In the genomic region with DNA sequence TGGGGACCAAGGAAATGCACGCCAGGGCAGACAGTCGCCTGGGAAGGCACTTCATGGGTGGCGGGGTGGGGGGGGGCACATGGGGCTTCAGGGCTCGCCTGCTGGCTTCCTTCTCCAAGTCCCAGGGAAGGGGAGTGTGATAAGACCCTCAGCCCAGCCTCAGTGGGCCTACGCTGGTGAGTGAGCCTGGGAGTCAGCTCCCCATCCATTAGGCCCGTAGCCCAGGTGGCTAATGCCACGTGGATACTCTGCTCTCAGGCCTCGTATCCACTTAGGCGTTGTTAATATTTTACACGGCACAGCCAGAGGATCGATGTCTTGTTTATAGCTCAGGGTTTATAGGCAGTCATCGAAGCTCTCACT, we compare ENCODE assay signal across 22 cellular contexts. TPM values are rescaled to one million over a fixed set of nuclear protein-coding genes. Genes with fewer than 3 reads are reported as not detected.
"Had no signal": no experiment of that assay in that cellular context is flagged by ENCODE, and none has a peak within 500 bp of the region (broad histone marks: within the 10 kb centered on the region; RNA-seq: fewer than 3 reads in every experiment).

No MANE protein-coding gene starts in this region.

- H3K27ac ChIP-seq: adrenal gland, breast epithelium, VCaP had no signal

- H3K4me1 ChIP-seq: breast epithelium had no signal

- H3K4me1 Mint-ChIP-seq: activated naive CD4-positive, alpha-beta T cell treated with anti-CD3 and anti-CD28 coated beads, Interleukin-2, amount 50 U/mL, for 24 hours had no signal

- DNase-seq: activated CD4-positive, alpha-beta memory T cell treated with anti-CD3 and anti-CD28 coated beads, Interleukin-2, amount 10 ng/mL, durations not matched to agents 7 days and 5 days; activated CD4-positive, alpha-beta T cell treated with anti-CD3 and anti-CD28 coated beads, Interleukin-2, amount 10 ng/mL, durations not matched to agents 24 days and 14 days; activated gamma-delta T cell treated with Interleukin-2 at 50 U/mL for 16 hours; cerebellar nuclear complex; cortex of kidney; foreskin fibroblast; kidney glomerular epithelial cell; naive B cell; occipital lobe; SK-N-SH; stimulated activated CD4-positive, alpha-beta T cell treated with anti-CD3 and anti-CD28 coated beads, Interleukin-1b, Interleukin-23, amount 100 ng/mL, for 48 hours; substantia nigra; thyroid gland had no signal

- H3K36me3 ChIP-seq: adrenal gland, breast epithelium, thyroid gland had no signal

- H3K36me3 Mint-ChIP-seq: activated naive CD4-positive, alpha-beta T cell treated with anti-CD3 and anti-CD28 coated beads, Interleukin-2, amount 50 U/mL, for 24 hours; memory B cell; naive B cell had no signal

- H3K9ac ChIP-seq: SK-N-SH had no signal

- H3K27me3 ChIP-seq: adrenal gland, breast epithelium, thyroid gland had no signal

- ATAC-seq: activated CD4-positive, CD25-positive, alpha-beta regulatory T cell treated with anti-CD3 and anti-CD28 coated beads, Interleukin-2, amount 50 U/mL, for 24 hours had no signal

- H3K9me3 ChIP-seq: adrenal gland, breast epithelium, SK-N-SH, thyroid gland had no signal

- H3K4me3 ChIP-seq: adrenal gland, breast epithelium, thyroid gland had no signal

- H3K27ac Mint-ChIP-seq: activated CD4-positive, alpha-beta memory T cell treated with anti-CD3 and anti-CD28 coated beads, Interleukin-2, amount 10 ng/mL, durations not matched to agents 7 days and 5 days; activated CD4-positive, alpha-beta T cell treated with anti-CD3 and anti-CD28 coated beads, Interleukin-2, amount 10 ng/mL, durations not matched to agents 24 days and 14 days; activated naive CD4-positive, alpha-beta T cell treated with anti-CD3 and anti-CD28 coated beads, Interleukin-2, amount 50 U/mL, for 24 hours; memory B cell; stimulated activated naive CD8-positive, alpha-beta T cell treated with anti-CD3 and anti-CD28 coated beads, Interleukin-15, Interleukin-2, amounts not matched to agents 100 ng/mL and 50 ng/mL, for 24 hours had no signal

- H3K9me3 Mint-ChIP-seq: activated CD4-positive, alpha-beta memory T cell treated with anti-CD3 and anti-CD28 coated beads, Interleukin-2, amount 10 ng/mL, durations not matched to agents 7 days and 5 days; activated CD4-positive, alpha-beta T cell treated with anti-CD3 and anti-CD28 coated beads, Interleukin-2, amount 10 ng/mL, durations not matched to agents 24 days and 14 days; activated naive CD4-positive, alpha-beta T cell treated with anti-CD3 and anti-CD28 coated beads, Interleukin-2, amount 50 U/mL, for 24 hours; memory B cell; stimulated activated naive CD8-positive, alpha-beta T cell treated with anti-CD3 and anti-CD28 coated beads, Interleukin-15, Interleukin-2, amounts not matched to agents 100 ng/mL and 50 ng/mL, for 24 hours had no signal

- H3K4me3 Mint-ChIP-seq: activated CD4-positive, alpha-beta memory T cell treated with anti-CD3 and anti-CD28 coated beads, Interleukin-2, amount 10 ng/mL, durations not matched to agents 7 days and 5 days; memory B cell; stimulated activated naive CD8-positive, alpha-beta T cell treated with anti-CD3 and anti-CD28 coated beads, Interleukin-15, Interleukin-2, amounts not matched to agents 100 ng/mL and 50 ng/mL, for 24 hours had no signal

RNA-seq across cellular contexts. Expression of a gene that starts 47.0 kb away (rescaled TPM):
- total RNA-seq: activated CD4-positive, alpha-beta memory T cell treated with anti-CD3 and anti-CD28 coated beads, Interleukin-2, amount 10 ng/mL, durations not matched to agents 7 days and 5 days; activated CD4-positive, alpha-beta T cell treated with anti-CD3 and anti-CD28 coated beads, Interleukin-2, amount 10 ng/mL, durations not matched to agents 24 days and 14 days; T-helper 2 cell treated with Interferon-gamma antibody and Interleukin-4, amounts not matched to agents 100 ng/mL and 5 ng/mL, for 36 hours had no signal
- polyA plus RNA-seq: neural cell had no signal
